8 cellular contexts compared by ENCODE assay signal in the genomic region with DNA sequence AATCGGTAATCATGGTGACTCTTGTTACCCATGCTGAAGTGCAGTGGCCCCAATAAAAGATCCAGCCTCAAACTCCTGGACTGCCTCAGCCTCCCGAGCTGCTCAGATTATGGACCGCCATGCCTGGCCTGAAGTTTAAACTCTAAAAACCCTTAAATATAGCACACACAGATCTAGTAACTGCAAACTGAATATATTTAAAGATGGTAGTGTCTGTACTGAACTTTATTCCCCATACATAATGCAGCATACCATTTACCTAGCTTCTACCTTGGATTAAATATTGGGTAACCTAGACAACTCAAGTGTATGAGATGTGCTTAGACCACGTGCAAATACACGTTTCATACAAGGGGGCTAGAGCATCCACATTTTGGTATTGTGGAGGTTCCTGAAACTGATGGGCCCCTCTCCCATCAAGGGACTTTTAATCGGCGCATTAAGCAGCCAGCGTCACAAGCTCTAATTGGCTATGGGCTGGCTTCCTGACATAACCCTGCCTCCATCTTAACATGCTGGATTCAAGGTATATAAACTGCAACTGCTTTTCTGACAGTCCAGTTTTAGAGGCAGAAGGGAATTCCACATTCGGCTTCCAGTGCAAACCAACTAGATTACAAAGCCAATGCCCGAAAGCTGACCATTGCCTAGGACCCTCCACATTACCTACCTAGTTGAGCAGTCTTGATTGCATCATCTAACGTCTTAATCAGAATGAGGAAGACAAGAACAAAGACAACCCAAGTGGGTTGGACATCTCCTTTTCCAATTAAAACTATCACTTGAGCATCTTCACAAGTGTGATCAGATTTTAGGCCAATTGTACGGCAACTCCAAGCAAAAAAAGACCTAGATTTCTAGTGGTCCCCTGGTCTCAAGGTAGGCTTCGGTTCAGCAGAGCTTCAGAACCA. TPM values are rescaled to one million over a fixed set of nuclear protein-coding genes. Genes with fewer than 3 reads are reported as not detected.
DNase-seq lines count a peak whose midpoint lies in the region; ATAC-seq and TF ChIP-seq lines count a peak whose summit lies in the region.

No MANE protein-coding gene starts in this region.

- peaks cover 52 to 82% of the 10 kb centered on the region in 2 donors for H3K36me3 Mint-ChIP-seq in CD4-positive, alpha-beta memory T cell
- H3K36me3 Mint-ChIP-seq in GM23338 (ENCODE audit: low read depth) = peaks cover 85% of the 10 kb centered on the region

- H3K36me3 ChIP-seq in CD4-positive, alpha-beta memory T cell (ENCODE audit: insufficient read depth, low read length) = peaks cover 37% of the 10 kb centered on the region
- peaks cover 36% of the 10 kb centered on the region for H3K36me3 ChIP-seq in GM23338 (ENCODE audit: insufficient read depth)
- H3K36me3 ChIP-seq in left lung = peaks cover 0 to 82% of the 10 kb centered on the region in 2 donors
- peaks cover 6 to 62% (median 40%) of the 10 kb centered on the region in 4 donors for H3K36me3 ChIP-seq in sigmoid colon

- peaks cover 0 to 6% (median 0%) of the 10 kb centered on the region in 8 donors for H3K9me3 Mint-ChIP-seq in CD4-positive, alpha-beta memory T cell
- H3K9me3 Mint-ChIP-seq in GM23338 = peaks cover 3% of the 10 kb centered on the region; the same call in 2 of the 3 replicates

- 82 to 83% methylated on average over 13 of the region's 13 CpGs for WGBS in sigmoid colon, 2 donors

- H3K4me2 ChIP-seq in GM23338 = no peak overlapping the region

- H3K27me3 ChIP-seq in CD4-positive, alpha-beta memory T cell (ENCODE audit: insufficient read depth, low read length) = no peaks in the 10 kb centered on the region
- H3K27me3 ChIP-seq in GM23338 (ENCODE audit: insufficient read depth) (no peaks in the 10 kb centered on the region), left lung (no peaks in the 10 kb centered on the region), sigmoid colon (no peaks in the 10 kb centered on the region)

- H3K4me1 ChIP-seq in CD4-positive, alpha-beta memory T cell (ENCODE audit: insufficient read depth, low read length) = peaks cover 74% of the 10 kb centered on the region
- no peaks in the 10 kb centered on the region; the same call in 1 of the 2 replicates for H3K4me1 ChIP-seq in GM23338 (ENCODE audit: insufficient read depth)
- peaks cover 0 to 41% of the 10 kb centered on the region in 2 donors for H3K4me1 ChIP-seq in left lung
- peaks cover 0 to 22% (median 12%) of the 10 kb centered on the region in 4 donors for H3K4me1 ChIP-seq in sigmoid colon

- no peak for DNase-seq in CD4-positive, alpha-beta memory T cell
- DNase-seq in GM23338 (ENCODE audit: low spot score) = peak; percentile 66
- DNase-seq in left lung = no peak
- DNase-seq in iPS-NIHi7 (ENCODE audit: extremely low spot score) = no peak
- no peak for DNase-seq in sigmoid colon
- DNase-seq in NCI-H345 (lab: John Stamatoyannopoulos, UW) = no peak

- peaks cover 81% of the 10 kb centered on the region for H3F3A ChIP-seq in GM23338 (replicated peaks; ENCODE audit: low read depth)

- no peak for TF ChIP-seq POLR2A in sigmoid colon (IDR thresholded peaks at IDR 0.05)

- peaks cover 18% of the 10 kb centered on the region for H4K20me1 ChIP-seq in GM23338 (replicated peaks; ENCODE audit: insufficient read depth)

- H2AFZ ChIP-seq in GM23338 = no peak overlapping the region

- no peak overlapping the region for H3K27ac ChIP-seq in CD4-positive, alpha-beta memory T cell (ENCODE audit: low read depth, low read length)
- peak overlapping the region; percentile 89 for H3K27ac ChIP-seq in GM23338 (ENCODE audit: low read depth)
- no peak overlapping the region for H3K27ac ChIP-seq in left lung
- H3K27ac ChIP-seq in sigmoid colon = peak overlapping the region in 1 of 4 donors; percentile 14

- peak overlapping the region in 4 of 8 donors; percentile 7 to 55 (median 32) for H3K4me3 Mint-ChIP-seq in CD4-positive, alpha-beta memory T cell
- H3K4me3 Mint-ChIP-seq in GM23338 = peak overlapping the region; percentile 38; the same call in 1 of the 3 replicates

- peak overlapping the region; percentile 52 to 99 (median 75) for H3K27ac Mint-ChIP-seq in CD4-positive, alpha-beta memory T cell
- H3K27ac Mint-ChIP-seq in GM23338 = peak overlapping the region; percentile 85

- no peak for TF ChIP-seq EP300 in sigmoid colon (IDR thresholded peaks at IDR 0.05)

- peaks cover 14% of the 10 kb centered on the region for H3K79me2 ChIP-seq in GM23338 (replicated peaks; ENCODE audit: insufficient read depth)

- H3K27me3 Mint-ChIP-seq in CD4-positive, alpha-beta memory T cell = no peaks in the 10 kb centered on the region
- peaks cover 61% of the 10 kb centered on the region for H3K27me3 Mint-ChIP-seq in GM23338 (ENCODE audit: insufficient read depth, low read depth, poor library complexity)

- ATAC-seq in GM23338 = peak; percentile 17
- ATAC-seq in SK-N-SH treated with all-trans-retinoic acid at 6 μM for 48 hours = peak; percentile 8
- ATAC-seq in left lung = peak; percentile 8
- no peak for ATAC-seq in HG02970 (IDR thresholded peaks at IDR 0.05; ENCODE audit: low FRiP score, unreplicated experiment)

- no peaks in the 10 kb centered on the region for H3K9me2 ChIP-seq in GM23338 (ENCODE audit: insufficient read depth)

- peaks cover 51 to 91% (median 74%) of the 10 kb centered on the region in 4 donors for H3K4me1 Mint-ChIP-seq in CD4-positive, alpha-beta memory T cell
- peaks cover 63% of the 10 kb centered on the region for H3K4me1 Mint-ChIP-seq in GM23338

- intact Hi-C loops in CD4-positive, alpha-beta memory T cell (cut with micrococcal nuclease) = loop anchor here (1.0 kb wide), 1 partner anchor 11 kb away; no protein-coding TSS in a partner anchor
- intact Hi-C loops in left lung (cut with DNase I) (no loop called here), sigmoid colon (cut with DNase I) (no loop called here)

- H3K4me3 ChIP-seq in CD4-positive, alpha-beta memory T cell (ENCODE audit: low read length in 2 of 2) = no peak overlapping the region
- H3K4me3 ChIP-seq in GM23338 = no peak overlapping the region
- no peak overlapping the region for H3K4me3 ChIP-seq in left lung
- H3K4me3 ChIP-seq in sigmoid colon = no peak overlapping the region

- CTCF ChIA-PET in CD4-positive, alpha-beta memory T cell (lab: Charles Lee; ENCODE audit: partially characterized antibody) = interaction anchor here (0.9 to 3.8 kb wide), 9 partner anchors 10 to 117 kb away, joined by 3 to 34 read pairs (median 3); a partner anchor contains a TSS

- POLR2A ChIA-PET in CD4-positive, alpha-beta memory T cell (lab: Charles Lee; ENCODE audit: partially characterized antibody) = interaction anchor here (1.1 to 13.7 kb wide), 10 partner anchors 8 to 109 kb away, joined by 3 to 369 read pairs (median 14); a partner anchor contains a TSS

- TF ChIP-seq CTCF in GM23338 (conservative IDR thresholded peaks at IDR 0.05; ENCODE audit: low read depth in 2 of 2) (no peak), left lung (IDR thresholded peaks at IDR 0.05) (no peak), sigmoid colon (IDR thresholded peaks at IDR 0.05) (no peak)

- no peaks in the 10 kb centered on the region for H3K9me3 ChIP-seq in CD4-positive, alpha-beta memory T cell (ENCODE audit: control insufficient read depth in 1 of 2, low read length in 2 of 2)
- H3K9me3 ChIP-seq in left lung (no peaks in the 10 kb centered on the region), sigmoid colon (no peaks in the 10 kb centered on the region)

TF ChIP-seq in GM23338, 12 proteins besides CTCF, POLR2A, EP300 and RAD21 (continues in another document):
- no peak for TF ChIP-seq STAT1 (IDR thresholded peaks at IDR 0.05; ENCODE audit: unreplicated experiment)
- TF ChIP-seq NANOG (IDR thresholded peaks at IDR 0.05; ENCODE audit: borderline replicate concordance) = no peak
- 0 out of 2 replicates have a peak, but pooled peaks have one; percentile 20 for TF ChIP-seq CREB1 (CRISPR knock-in tag; IDR thresholded peaks at IDR 0.05; ENCODE audit: low read depth)

TF ChIP-seq in SK-N-SH treated with all-trans-retinoic acid at 6 μM for 48 hours, 23 proteins besides CTCF, POLR2A, EP300 and RAD21 (continues in another document):
- TF ChIP-seq ZFP3 (CRISPR knock-in tag; IDR thresholded peaks at IDR 0.05) = no peak
- TF ChIP-seq, protein P1, sequence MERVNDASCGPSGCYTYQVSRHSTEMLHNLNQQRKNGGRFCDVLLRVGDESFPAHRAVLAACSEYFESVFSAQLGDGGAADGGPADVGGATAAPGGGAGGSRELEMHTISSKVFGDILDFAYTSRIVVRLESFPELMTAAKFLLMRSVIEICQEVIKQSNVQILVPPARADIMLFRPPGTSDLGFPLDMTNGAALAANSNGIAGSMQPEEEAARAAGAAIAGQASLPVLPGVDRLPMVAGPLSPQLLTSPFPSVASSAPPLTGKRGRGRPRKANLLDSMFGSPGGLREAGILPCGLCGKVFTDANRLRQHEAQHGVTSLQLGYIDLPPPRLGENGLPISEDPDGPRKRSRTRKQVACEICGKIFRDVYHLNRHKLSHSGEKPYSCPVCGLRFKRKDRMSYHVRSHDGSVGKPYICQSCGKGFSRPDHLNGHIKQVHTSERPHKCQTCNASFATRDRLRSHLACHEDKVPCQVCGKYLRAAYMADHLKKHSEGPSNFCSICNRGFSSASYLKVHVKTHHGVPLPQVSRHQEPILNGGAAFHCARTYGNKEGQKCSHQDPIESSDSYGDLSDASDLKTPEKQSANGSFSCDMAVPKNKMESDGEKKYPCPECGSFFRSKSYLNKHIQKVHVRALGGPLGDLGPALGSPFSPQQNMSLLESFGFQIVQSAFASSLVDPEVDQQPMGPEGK (CRISPR knock-in tag; IDR thresholded peaks at IDR 0.05; ENCODE audit: borderline replicate concordance) = peak; percentile 66

RNA-seq across cellular contexts. Expression of a gene that starts 12.9 kb away (rescaled TPM):
- 100 to 1,000 TPM; 450 to 466 TPM for total RNA-seq in CD4-positive, alpha-beta memory T cell
- 100 to 1,000 TPM; 475 to 700 TPM for polyA plus RNA-seq in CD4-positive, alpha-beta memory T cell
- 598 and 602 TPM in 2 replicates for total RNA-seq in GM23338 (2014; rRNA removed; shearing (Covaris generic))
- polyA plus RNA-seq in GM23338 (2016; fragmentation: Nextera tagmentation; extraction: Ambion mirVana) = 1,534 and 1,577 TPM in 2 replicates
- 100 to 1,000 TPM; 338 to 456 TPM for total RNA-seq in left lung
- total RNA-seq in sigmoid colon = 100 to 1,000 TPM; 141 to 208 (median 181) TPM
- polyA plus RNA-seq in sigmoid colon = 100 to 1,000 TPM; 437 to 885 (median 514) TPM

RNA-seq across cellular contexts. Expression of a gene that starts 13.9 kb away (rescaled TPM):
- 100 to 1,000 TPM; 160 to 173 TPM for total RNA-seq in CD4-positive, alpha-beta memory T cell
- polyA plus RNA-seq in CD4-positive, alpha-beta memory T cell = 100 to 1,000 TPM; 105 to 180 TPM
- 249 and 272 TPM in 2 replicates for total RNA-seq in GM23338 (2014; rRNA removed; shearing (Covaris generic))
- polyA plus RNA-seq in GM23338 (2016; fragmentation: Nextera tagmentation; extraction: Ambion mirVana) (226 and 236 TPM in 2 replicates), sigmoid colon (100 to 1,000 TPM in 1 of 3 donors, 10 to 100 TPM in 2; 93.6 to 101 (median 94.9) TPM)
- total RNA-seq in left lung (100 to 1,000 TPM in 1 of 2 donors, 10 to 100 TPM in 1; 92.2 to 107 TPM), sigmoid colon (10 to 100 TPM; 58.1 to 97.1 (median 88.3) TPM)

RNA-seq across cellular contexts. Expression of a gene that starts 35.6 kb away (rescaled TPM):
- total RNA-seq in CD4-positive, alpha-beta memory T cell = 1 to 10 TPM; 7.5 to 7.9 TPM
- polyA plus RNA-seq in CD4-positive, alpha-beta memory T cell = 1 to 10 TPM; 7.9 to 9.6 TPM
- total RNA-seq in GM23338 (2014; rRNA removed; shearing (Covaris generic)) = 129 and 142 TPM in 2 replicates
- polyA plus RNA-seq in GM23338 (2016; fragmentation: Nextera tagmentation; extraction: Ambion mirVana) (62.0 and 66.4 TPM in 2 replicates), sigmoid colon (10 to 100 TPM in 1 of 3 donors, 1 to 10 TPM in 1, under 1 TPM in 1; 0.60 to 15.0 (median 2.3) TPM)
- total RNA-seq in left lung (1 to 10 TPM; 4.9 to 5.9 TPM), sigmoid colon (1 to 10 TPM in 3 of 4 donors, under 1 TPM in 1; 0.55 to 2.1 (median 1.7) TPM)

Comparison
In these comparisons a context has a peak if more than half of its experiments do, and no peak if none do; other contexts are left out.
1. RNA of a gene that starts 35.6 kb away (total RNA-seq): 129 to 142 TPM in GM23338; 7.5 to 7.9 TPM in CD4-positive, alpha-beta memory T cell, 4.9 to 5.9 TPM in left lung and 0.55 to 2.1 TPM in sigmoid colon; every median in the first group is over 10 times any median in the second.